1 cellular context compared by ENCODE assay signal in the genomic region with DNA sequence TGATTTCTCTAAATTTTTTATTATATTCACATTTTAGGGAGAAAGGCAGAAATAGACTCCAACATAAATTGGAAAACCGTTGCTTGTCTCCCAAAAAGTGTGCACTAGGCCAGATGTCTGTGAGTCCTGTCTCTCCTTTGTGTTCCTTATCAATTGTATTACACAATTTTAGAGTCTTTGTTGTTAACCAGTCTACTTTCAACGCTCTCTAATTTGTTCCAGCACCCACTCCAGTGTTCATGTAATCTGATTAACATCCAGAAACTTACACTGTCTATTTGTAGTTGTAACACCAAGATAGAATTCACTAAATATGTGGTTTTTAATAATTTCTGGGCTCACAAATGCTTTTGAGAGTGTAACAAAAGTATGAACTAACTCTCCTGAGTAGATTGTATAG.
A peak's percentile ranks its signal among the peaks of the same experiment; 100 is the strongest.
TF ChIP-seq lines count a peak whose summit lies in the region.

No MANE protein-coding gene starts in this region.

TF ChIP-seq in SK-N-SH, 30 proteins besides CTCF, POLR2A, EP300 and RAD21 (continued from another document):
- TF ChIP-seq, protein P1, sequence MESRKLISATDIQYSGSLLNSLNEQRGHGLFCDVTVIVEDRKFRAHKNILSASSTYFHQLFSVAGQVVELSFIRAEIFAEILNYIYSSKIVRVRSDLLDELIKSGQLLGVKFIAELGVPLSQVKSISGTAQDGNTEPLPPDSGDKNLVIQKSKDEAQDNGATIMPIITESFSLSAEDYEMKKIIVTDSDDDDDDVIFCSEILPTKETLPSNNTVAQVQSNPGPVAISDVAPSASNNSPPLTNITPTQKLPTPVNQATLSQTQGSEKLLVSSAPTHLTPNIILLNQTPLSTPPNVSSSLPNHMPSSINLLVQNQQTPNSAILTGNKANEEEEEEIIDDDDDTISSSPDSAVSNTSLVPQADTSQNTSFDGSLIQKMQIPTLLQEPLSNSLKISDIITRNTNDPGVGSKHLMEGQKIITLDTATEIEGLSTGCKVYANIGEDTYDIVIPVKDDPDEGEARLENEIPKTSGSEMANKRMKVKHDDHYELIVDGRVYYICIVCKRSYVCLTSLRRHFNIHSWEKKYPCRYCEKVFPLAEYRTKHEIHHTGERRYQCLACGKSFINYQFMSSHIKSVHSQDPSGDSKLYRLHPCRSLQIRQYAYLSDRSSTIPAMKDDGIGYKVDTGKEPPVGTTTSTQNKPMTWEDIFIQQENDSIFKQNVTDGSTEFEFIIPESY (IDR thresholded peaks at IDR 0.05; ENCODE audit: borderline replicate concordance, low read depth) = no peak
- TF ChIP-seq RFX5 (IDR thresholded peaks at IDR 0.05; ENCODE audit: low read length) (no peak), GATA2 (CRISPR knock-in tag; IDR thresholded peaks at IDR 0.05) (peak; percentile 57), TCF12 (IDR thresholded peaks at IDR 0.05) (no peak), MXI1 (IDR thresholded peaks at IDR 0.05; ENCODE audit: low read depth, low read length) (peak; percentile 26; the same call in 1 of the 2 replicates), EZH2phosphoT487 (IDR thresholded peaks at IDR 0.05; ENCODE audit: borderline replicate concordance, low read depth) (no peak), RCOR1 (IDR thresholded peaks at IDR 0.05; ENCODE audit: low read length) (peak; percentile 47; the same call in 1 of the 2 replicates), NFIC (IDR thresholded peaks at IDR 0.05; ENCODE audit: borderline replicate concordance) (no peak), ELF1 (IDR thresholded peaks at IDR 0.05) (no peak), FOXM1 (IDR thresholded peaks at IDR 0.05; ENCODE audit: low read depth) (no peak), NRF1 (IDR thresholded peaks at IDR 0.05; ENCODE audit: low read depth, low read length) (no peak), SIN3A (IDR thresholded peaks at IDR 0.05; ENCODE audit: borderline replicate concordance, low read depth, low read length) (no peak)
- TF ChIP-seq, protein P2, sequence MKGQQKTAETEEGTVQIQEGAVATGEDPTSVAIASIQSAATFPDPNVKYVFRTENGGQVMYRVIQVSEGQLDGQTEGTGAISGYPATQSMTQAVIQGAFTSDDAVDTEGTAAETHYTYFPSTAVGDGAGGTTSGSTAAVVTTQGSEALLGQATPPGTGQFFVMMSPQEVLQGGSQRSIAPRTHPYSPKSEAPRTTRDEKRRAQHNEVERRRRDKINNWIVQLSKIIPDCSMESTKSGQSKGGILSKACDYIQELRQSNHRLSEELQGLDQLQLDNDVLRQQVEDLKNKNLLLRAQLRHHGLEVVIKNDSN (IDR thresholded peaks at IDR 0.05; ENCODE audit: borderline replicate concordance, low read depth) = no peak
